In the genomic region with DNA sequence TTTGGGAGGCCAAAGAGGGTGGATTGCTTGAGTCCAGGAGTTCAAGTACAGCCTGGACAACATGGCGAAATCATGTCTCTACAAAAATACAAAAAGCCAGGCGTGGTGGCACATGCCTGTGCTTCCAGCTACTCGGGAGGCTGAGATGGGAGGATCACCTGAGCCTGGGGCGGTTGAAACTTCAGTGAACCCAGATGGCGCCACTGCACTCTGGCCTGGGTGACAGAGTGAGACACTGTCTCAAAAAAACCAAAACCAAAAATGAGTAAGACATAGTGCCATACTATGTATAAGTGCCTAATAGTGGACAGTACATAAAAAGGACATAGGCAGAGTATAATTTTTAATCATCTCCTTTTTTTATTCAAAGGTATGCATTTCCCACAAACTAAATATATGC, we compare ENCODE assay signal across 13 cellular contexts. TPM values are rescaled to one million over a fixed set of nuclear protein-coding genes. Genes with fewer than 3 reads are reported as not detected.
A peak's percentile ranks its signal among the peaks of the same experiment; 100 is the strongest.
DNase-seq lines count a peak whose midpoint lies in the region; ATAC-seq and TF ChIP-seq lines count a peak whose summit lies in the region.
"Had no signal": no experiment of that assay in that cellular context is flagged by ENCODE, and none has a peak within 500 bp of the region (broad histone marks: within the 10 kb centered on the region; RNA-seq: fewer than 3 reads in every experiment).

No MANE protein-coding gene starts in this region.

- 87 to 96% (median 95%) methylated on average over 5 of the region's 5 CpGs for WGBS in adrenal gland, 4 donors

- TF ChIP-seq POLR2A in adrenal gland (IDR thresholded peaks at IDR 0.05): no peak

- H3K79me2 ChIP-seq in MM.1S (ENCODE audit: low read length): peaks cover 76% of the 10 kb centered on the region

- peak in 1 of 3 donors; percentile 33 for DNase-seq in CD4-positive, CD25-positive, alpha-beta regulatory T cell
- DNase-seq in type B pancreatic cell (ENCODE audit: extremely low spot score, unreplicated experiment): no peak
- no peak for DNase-seq in adrenal gland
- no peak for DNase-seq in MM.1S
- DNase-seq: BE2C, kidney glomerular epithelial cell, NCI-H2029, NCI-H774, retina had no signal

- no peaks in the 10 kb centered on the region for H3K9me3 ChIP-seq in CD4-positive, CD25-positive, alpha-beta regulatory T cell (ENCODE audit: control insufficient read depth in 2 of 2, low read length in 2 of 2)
- H3K9me3 ChIP-seq in HEK293 (ENCODE audit: control insufficient read depth, insufficient read depth, low read depth, low read length) (no peaks in the 10 kb centered on the region), adrenal gland (replicated peaks in 1 of 3) (no peaks in the 10 kb centered on the region), MM.1S (replicated peaks; ENCODE audit: insufficient read depth, low read length) (no peaks in the 10 kb centered on the region)
- H3K9me3 ChIP-seq: BE2C had no signal

- peaks cover 20% of the 10 kb centered on the region for H3F3A ChIP-seq in MM.1S (ENCODE audit: insufficient read depth, low read length)

- H3K4me1 ChIP-seq in CD4-positive, CD25-positive, alpha-beta regulatory T cell (ENCODE audit: control insufficient read depth, insufficient read depth, low read length, poor library complexity, severe bottlenecking): peaks cover 45% of the 10 kb centered on the region
- H3K4me1 ChIP-seq in HEK293 (ENCODE audit: control insufficient read depth, insufficient read depth, low read length): no peaks in the 10 kb centered on the region
- H3K4me1 ChIP-seq in adrenal gland (replicated peaks in 1 of 2): no peaks in the 10 kb centered on the region
- H3K4me1 ChIP-seq in MM.1S (ENCODE audit: low read length): peaks cover 10% of the 10 kb centered on the region
- H3K4me1 ChIP-seq: BE2C had no signal

- H3K9me3 Mint-ChIP-seq in CD4-positive, CD25-positive, alpha-beta regulatory T cell: no peaks in the 10 kb centered on the region
- H3K9me3 Mint-ChIP-seq in activated T-helper 17 cell treated with anti-CD3 and anti-CD28 coated beads, Interleukin-2, amount 50 U/mL, for 72 hours: no peaks in the 10 kb centered on the region
- H3K9me3 Mint-ChIP-seq in type B pancreatic cell: no peaks in the 10 kb centered on the region

- peaks cover 47% of the 10 kb centered on the region for H3K36me3 ChIP-seq in CD4-positive, CD25-positive, alpha-beta regulatory T cell (ENCODE audit: control insufficient read depth, insufficient read depth, low read length)
- peaks cover 14 to 22% of the 10 kb centered on the region in 2 experiments; a peak in 2 of 3 replicates for H3K36me3 ChIP-seq in HEK293 (ENCODE audit: control insufficient read depth in 2 of 2, insufficient read depth in 1 of 2, low read length in 2 of 2)
- peaks cover 0 to 4% of the 10 kb centered on the region in 2 donors for H3K36me3 ChIP-seq in adrenal gland (replicated peaks in 1 of 2)
- peaks cover 4% of the 10 kb centered on the region; the same call in 1 of the 2 replicates for H3K36me3 ChIP-seq in MM.1S (replicated peaks; ENCODE audit: insufficient read depth, low read length)
- H3K36me3 ChIP-seq: BE2C, cardiac muscle cell had no signal

- peak overlapping the region; percentile 48 for H3K4me3 ChIP-seq in CD4-positive, CD25-positive, alpha-beta regulatory T cell (ENCODE audit: low read depth, low read length)
- H3K4me3 ChIP-seq in HEK293 (ENCODE audit: low read depth, low read length): no peak overlapping the region
- no peak overlapping the region for H3K4me3 ChIP-seq in adrenal gland
- H3K4me3 ChIP-seq in MM.1S (ENCODE audit: low read length): no peak overlapping the region
- H3K4me3 ChIP-seq: cardiac muscle cell had no signal

- no peak for ATAC-seq in CD4-positive, CD25-positive, alpha-beta regulatory T cell (ENCODE audit: low read depth in 2 of 2)
- ATAC-seq in activated T-helper 17 cell treated with anti-CD3 and anti-CD28 coated beads, Interleukin-2, amount 50 U/mL, for 72 hours (replicated peaks): no peak
- ATAC-seq: Right ventricle myocardium inferior had no signal

- peak overlapping the region; percentile 71 to 92 (median 87) for H3K27ac Mint-ChIP-seq in CD4-positive, CD25-positive, alpha-beta regulatory T cell
- peak overlapping the region; percentile 29 for H3K27ac Mint-ChIP-seq in activated T-helper 17 cell treated with anti-CD3 and anti-CD28 coated beads, Interleukin-2, amount 50 U/mL, for 72 hours
- H3K27ac Mint-ChIP-seq in type B pancreatic cell: no peak overlapping the region

- H3K9ac ChIP-seq in MM.1S (ENCODE audit: low read length): no peak overlapping the region

- CTCF ChIA-PET in HEK293 (lab: Yijun Ruan, JAX): interaction anchor here (0.6 to 1.6 kb wide), 9 partner anchors 11 to 726 kb away, joined by 3 to 5 read pairs (median 3); no protein-coding TSS in a partner anchor

- H3K27ac ChIP-seq in CD4-positive, CD25-positive, alpha-beta regulatory T cell (ENCODE audit: insufficient read depth, low read length, poor library complexity, severe bottlenecking): peak overlapping the region; percentile 59
- H3K27ac ChIP-seq in HEK293 (ENCODE audit: extremely low read depth, low read depth, low read length) (0 out of 2 replicates have a peak overlapping the region, but pooled peaks have one; percentile 16), adrenal gland (no peak overlapping the region), MM.1S (ENCODE audit: low read length) (no peak overlapping the region)
- H3K27ac ChIP-seq: cardiac muscle cell had no signal

- peaks cover 29% of the 10 kb centered on the region for H3K36me3 Mint-ChIP-seq in CD4-positive, CD25-positive, alpha-beta regulatory T cell
- peaks cover 90% of the 10 kb centered on the region for H3K36me3 Mint-ChIP-seq in activated T-helper 17 cell treated with anti-CD3 and anti-CD28 coated beads, Interleukin-2, amount 50 U/mL, for 72 hours (ENCODE audit: low read depth)
- peaks cover 4% of the 10 kb centered on the region for H3K36me3 Mint-ChIP-seq in type B pancreatic cell

- no peaks in the 10 kb centered on the region for H3K9me2 ChIP-seq in MM.1S (replicated peaks; ENCODE audit: insufficient read depth, low read length)

- no peak for TF ChIP-seq CTCF in HEK293 (tag by site-specific recombination; IDR thresholded peaks at IDR 0.05)
- TF ChIP-seq CTCF in type B pancreatic cell (conservative IDR thresholded peaks at IDR 0.05): no peak
- TF ChIP-seq CTCF in adrenal gland (IDR thresholded peaks at IDR 0.05): no peak
- no peak for TF ChIP-seq CTCF in MM.1S (IDR thresholded peaks at IDR 0.05; ENCODE audit: low read length)

- peaks cover 21 to 63% (median 38%) of the 10 kb centered on the region in 4 donors for H3K4me1 Mint-ChIP-seq in CD4-positive, CD25-positive, alpha-beta regulatory T cell
- H3K4me1 Mint-ChIP-seq in activated T-helper 17 cell treated with anti-CD3 and anti-CD28 coated beads, Interleukin-2, amount 50 U/mL, for 72 hours: peaks cover 9% of the 10 kb centered on the region
- H3K4me1 Mint-ChIP-seq in type B pancreatic cell (ENCODE audit: unreplicated experiment): peaks cover 3% of the 10 kb centered on the region

- H3K27me3 Mint-ChIP-seq in CD4-positive, CD25-positive, alpha-beta regulatory T cell: peaks cover 10% of the 10 kb centered on the region
- H3K27me3 Mint-ChIP-seq in activated T-helper 17 cell treated with anti-CD3 and anti-CD28 coated beads, Interleukin-2, amount 50 U/mL, for 72 hours: no peaks in the 10 kb centered on the region
- H3K27me3 Mint-ChIP-seq in type B pancreatic cell: peaks cover 4% of the 10 kb centered on the region

- no peak overlapping the region for H2AFZ ChIP-seq in MM.1S (ENCODE audit: low read length)

- no peak overlapping the region for H3K4me2 ChIP-seq in MM.1S (ENCODE audit: low read depth, low read length)

- POLR2A ChIA-PET in HEK293 (lab: Yijun Ruan, JAX): interaction anchor here (0.6 to 0.8 kb wide), 3 partner anchors 21 to 56 kb away, joined by 3 to 5 read pairs (median 5); no protein-coding TSS in a partner anchor

- no peaks in the 10 kb centered on the region for H3K27me3 ChIP-seq in CD4-positive, CD25-positive, alpha-beta regulatory T cell (ENCODE audit: control insufficient read depth, insufficient read depth, low read length)
- H3K27me3 ChIP-seq in adrenal gland (no peaks in the 10 kb centered on the region), MM.1S (replicated peaks; ENCODE audit: insufficient read depth, low read length) (no peaks in the 10 kb centered on the region)
- H3K27me3 ChIP-seq: BE2C, cardiac muscle cell had no signal

- intact Hi-C loops in adrenal gland (cut with DNase I): no loop called here

- H4K20me1 ChIP-seq in MM.1S (ENCODE audit: insufficient read depth, low read length): no peaks in the 10 kb centered on the region

- H3K4me3 Mint-ChIP-seq in CD4-positive, CD25-positive, alpha-beta regulatory T cell: peak overlapping the region; percentile 51 to 97 (median 75)
- H3K4me3 Mint-ChIP-seq in activated T-helper 17 cell treated with anti-CD3 and anti-CD28 coated beads, Interleukin-2, amount 50 U/mL, for 72 hours: peak overlapping the region; percentile 100
- no peak overlapping the region for H3K4me3 Mint-ChIP-seq in type B pancreatic cell

RNA-seq across cellular contexts. Expression of gene CTC1, which starts 4.0 kb away (rescaled TPM):
- total RNA-seq in CD4-positive, CD25-positive, alpha-beta regulatory T cell: 265 TPM
- 10 to 100 TPM; 20.2 to 32.4 (median 24.1) TPM for polyA plus RNA-seq in CD4-positive, CD25-positive, alpha-beta regulatory T cell
- 10 to 100 TPM; 53.8 to 80.4 TPM for total RNA-seq in activated T-helper 17 cell treated with anti-CD3 and anti-CD28 coated beads, Interleukin-2, amount 50 U/mL, for 72 hours
- total RNA-seq in type B pancreatic cell (ENCODE audit: low replicate concordance) (42.6 and 43.1 TPM in 2 replicates), adrenal gland (10 to 100 TPM; 11.1 to 46.2 (median 22.6) TPM)
- 10 to 100 TPM; 17.6 to 48.6 (median 18.7) TPM for polyA plus RNA-seq in adrenal gland

RNA-seq across cellular contexts. Expression of gene PFAS, which starts 5.3 kb away (rescaled TPM):
- total RNA-seq in CD4-positive, CD25-positive, alpha-beta regulatory T cell: 13.9 TPM
- polyA plus RNA-seq in CD4-positive, CD25-positive, alpha-beta regulatory T cell: 10 to 100 TPM in 3 of 4 donors, 1 to 10 TPM in 1; 7.4 to 12.7 (median 11.2) TPM
- 100 to 1,000 TPM in 1 of 2 donors, 10 to 100 TPM in 1; 53.9 to 143 TPM for total RNA-seq in activated T-helper 17 cell treated with anti-CD3 and anti-CD28 coated beads, Interleukin-2, amount 50 U/mL, for 72 hours
- 54.5 and 117 TPM in 2 replicates for total RNA-seq in type B pancreatic cell (ENCODE audit: low replicate concordance)
- 10 to 100 TPM in 7 of 8 donors, 1 to 10 TPM in 1; 9.7 to 53.6 (median 28.2) TPM for total RNA-seq in adrenal gland
- 10 to 100 TPM; 15.6 to 28.6 (median 18.0) TPM for polyA plus RNA-seq in adrenal gland

RNA-seq across cellular contexts. Expression of gene AURKB, which starts 33.5 kb away (rescaled TPM):
- total RNA-seq in CD4-positive, CD25-positive, alpha-beta regulatory T cell: 3.7 TPM
- polyA plus RNA-seq in CD4-positive, CD25-positive, alpha-beta regulatory T cell: 1 to 10 TPM; 1.5 to 5.3 (median 3.4) TPM
- 100 to 1,000 TPM; 158 to 161 TPM for total RNA-seq in activated T-helper 17 cell treated with anti-CD3 and anti-CD28 coated beads, Interleukin-2, amount 50 U/mL, for 72 hours
- total RNA-seq in type B pancreatic cell (ENCODE audit: low replicate concordance): 35.0 and 108 TPM in 2 replicates
- 1 to 10 TPM; 1.6 to 6.6 (median 2.2) TPM for total RNA-seq in adrenal gland
- polyA plus RNA-seq in adrenal gland: 1 to 10 TPM; 2.0 to 2.2 (median 2.2) TPM

RNA-seq across cellular contexts. Expression of gene RANGRF, which starts 44.6 kb away (rescaled TPM):
- 40.0 TPM for total RNA-seq in CD4-positive, CD25-positive, alpha-beta regulatory T cell
- polyA plus RNA-seq in CD4-positive, CD25-positive, alpha-beta regulatory T cell: 100 to 1,000 TPM in 2 of 4 donors, 10 to 100 TPM in 2; 87.6 to 131 (median 99.0) TPM
- 10 to 100 TPM; 44.9 to 56.0 TPM for total RNA-seq in activated T-helper 17 cell treated with anti-CD3 and anti-CD28 coated beads, Interleukin-2, amount 50 U/mL, for 72 hours
- total RNA-seq in type B pancreatic cell (ENCODE audit: low replicate concordance) (21.9 and 30.9 TPM in 2 replicates), adrenal gland (10 to 100 TPM; 18.8 to 30.2 (median 24.6) TPM)
- polyA plus RNA-seq in adrenal gland: 10 to 100 TPM; 24.5 to 46.9 (median 41.4) TPM

RNA-seq across cellular contexts. Expression of gene SLC25A35, which starts 51.4 kb away (rescaled TPM):
- 13.7 TPM for total RNA-seq in CD4-positive, CD25-positive, alpha-beta regulatory T cell
- 1 to 10 TPM in 3 of 4 donors, under 1 TPM in 1; 0.64 to 2.7 (median 1.7) TPM for polyA plus RNA-seq in CD4-positive, CD25-positive, alpha-beta regulatory T cell
- total RNA-seq in activated T-helper 17 cell treated with anti-CD3 and anti-CD28 coated beads, Interleukin-2, amount 50 U/mL, for 72 hours: 1 to 10 TPM; 3.6 to 4.3 TPM
- total RNA-seq in type B pancreatic cell (ENCODE audit: low replicate concordance) (4.0 and 5.6 TPM in 2 replicates), adrenal gland (10 to 100 TPM in 1 of 8 donors, 1 to 10 TPM in 7; 1.6 to 12.6 (median 4.3) TPM)
- 10 to 100 TPM in 2 of 3 donors, 1 to 10 TPM in 1; 7.4 to 22.8 (median 12.2) TPM for polyA plus RNA-seq in adrenal gland

Comparison
In these comparisons a context has a peak if more than half of its experiments do, and no peak if none do; other contexts are left out.
1. H3K27ac ChIP-seq: peak in CD4-positive, CD25-positive, alpha-beta regulatory T cell (single experiment) and HEK293 (single experiment); none in adrenal gland (0 of 5) and MM.1S (single experiment).